10 cellular contexts compared by ENCODE assay signal in genomic region chr1:240189386-240189989, GRCh38.
DNase-seq lines count a peak whose midpoint lies in the region; ATAC-seq, FAIRE-seq and TF ChIP-seq lines count a peak whose summit lies in the region.
"Had no signal": no experiment of that assay in that cellular context is flagged by ENCODE, and none has a peak within 500 bp of the region (broad histone marks: within the 10 kb centered on the region; RNA-seq: fewer than 3 reads in every experiment).

No MANE protein-coding gene starts in this region.

- peak; percentile 77 for TF ChIP-seq CTCF in BJ (IDR thresholded peaks at IDR 0.05; ENCODE audit: insufficient read depth, low read depth, low read length)
- peak; percentile 69 for TF ChIP-seq CTCF in GM12865 (IDR thresholded peaks at IDR 0.05; ENCODE audit: insufficient read depth, low read depth, low read length, missing control alignments)
- TF ChIP-seq CTCF in astrocyte (IDR thresholded peaks at IDR 0.05; ENCODE audit: insufficient read depth, low read depth, low read length) = peak; percentile 81
- peak; percentile 81 for TF ChIP-seq CTCF in upper lobe of right lung (IDR thresholded peaks at IDR 0.05)

- H4K20me1 ChIP-seq in astrocyte (ENCODE audit: insufficient read depth, low read length) = no peaks in the 10 kb centered on the region

- H3K9me3 Mint-ChIP-seq in astrocyte (ENCODE audit: unreplicated experiment) = no peaks in the 10 kb centered on the region
- no peaks in the 10 kb centered on the region for H3K9me3 Mint-ChIP-seq in activated CD4-positive, alpha-beta memory T cell treated with anti-CD3 and anti-CD28 coated beads, Interleukin-2, amount 10 ng/mL, durations not matched to agents 7 days and 5 days
- H3K9me3 Mint-ChIP-seq: T-cell had no signal

- no peak overlapping the region for H2AFZ ChIP-seq in astrocyte (ENCODE audit: low read depth, low read length)

- peak; percentile 13 for FAIRE-seq in astrocyte (lab: Jason Lieb, UNC)

- POLR2A ChIA-PET in BJ (lab: Charles Lee) = interaction anchor here (0.6 kb wide), 1 partner anchor 105 kb away, joined by 6 read pairs; no protein-coding TSS in a partner anchor
- POLR2A ChIA-PET in activated CD4-positive, alpha-beta memory T cell treated with anti-CD3 and anti-CD28 coated beads, Interleukin-2, amount 10 ng/mL, durations not matched to agents 7 days and 5 days (lab: Charles Lee) = no interaction called here

- H3K36me3 ChIP-seq in BJ (ENCODE audit: control insufficient read depth, insufficient read depth, low read length) (no peaks in the 10 kb centered on the region), astrocyte (ENCODE audit: insufficient read depth, low read length) (no peaks in the 10 kb centered on the region), upper lobe of right lung (no peaks in the 10 kb centered on the region)

- no peaks in the 10 kb centered on the region for H3K79me2 ChIP-seq in astrocyte (ENCODE audit: insufficient read depth, low read length)

- no peaks in the 10 kb centered on the region for H3K36me3 Mint-ChIP-seq in astrocyte (ENCODE audit: low read depth, unreplicated experiment)
- H3K36me3 Mint-ChIP-seq in activated CD4-positive, alpha-beta memory T cell treated with anti-CD3 and anti-CD28 coated beads, Interleukin-2, amount 10 ng/mL, durations not matched to agents 7 days and 5 days (ENCODE audit: low read depth) = no peaks in the 10 kb centered on the region
- H3K36me3 Mint-ChIP-seq: naive thymus-derived CD8-positive, alpha-beta T cell; T-cell had no signal

- H3K9ac ChIP-seq in astrocyte (ENCODE audit: low read length) = no peak overlapping the region

- peak; percentile 77 for ATAC-seq in HG02970 (IDR thresholded peaks at IDR 0.05; ENCODE audit: low FRiP score, unreplicated experiment)
- ATAC-seq in upper lobe of right lung = peak; percentile 63
- ATAC-seq: naive thymus-derived CD8-positive, alpha-beta T cell; T-cell had no signal

- H3K4me3 Mint-ChIP-seq in astrocyte (ENCODE audit: unreplicated experiment) = no peak overlapping the region
- H3K4me3 Mint-ChIP-seq in activated CD4-positive, alpha-beta memory T cell treated with anti-CD3 and anti-CD28 coated beads, Interleukin-2, amount 10 ng/mL, durations not matched to agents 7 days and 5 days = no peak overlapping the region
- H3K4me3 Mint-ChIP-seq: T-cell had no signal

- no peak overlapping the region for H3K4me3 ChIP-seq in BJ (ENCODE audit: low read depth, low read length)
- H3K4me3 ChIP-seq in GM12865 (ENCODE audit: low read depth, low read length) = no peak overlapping the region
- no peak overlapping the region for H3K4me3 ChIP-seq in astrocyte (ENCODE audit: insufficient read depth, low read depth, low read length)
- no peak overlapping the region for H3K4me3 ChIP-seq in upper lobe of right lung

- H3K4me2 ChIP-seq in astrocyte (ENCODE audit: low read length) = no peak overlapping the region

- intact Hi-C loops in upper lobe of right lung (cut with DNase I) = no loop called here

- no peak overlapping the region for H3K27ac Mint-ChIP-seq in astrocyte (ENCODE audit: unreplicated experiment)
- no peak overlapping the region for H3K27ac Mint-ChIP-seq in activated CD4-positive, alpha-beta memory T cell treated with anti-CD3 and anti-CD28 coated beads, Interleukin-2, amount 10 ng/mL, durations not matched to agents 7 days and 5 days
- H3K27ac Mint-ChIP-seq: naive thymus-derived CD8-positive, alpha-beta T cell had no signal

- DNase-seq in BJ (ENCODE audit: low read depth) (no peak), GM12865 (ENCODE audit: low read depth) (peak; percentile 39), NCI-H345 (lab: John Stamatoyannopoulos, UW) (peak; percentile 31), astrocyte (ENCODE audit: low read depth) (no peak), kidney glomerular epithelial cell (lab: John Stamatoyannopoulos, UW) (peak; percentile 56), upper lobe of right lung (no peak)
- DNase-seq in activated CD4-positive, alpha-beta memory T cell treated with anti-CD3 and anti-CD28 coated beads, Interleukin-2, amount 10 ng/mL, durations not matched to agents 7 days and 5 days = no peak

- H3K27me3 Mint-ChIP-seq in astrocyte (ENCODE audit: low read depth, unreplicated experiment) = peaks cover 5% of the 10 kb centered on the region
- H3K27me3 Mint-ChIP-seq in activated CD4-positive, alpha-beta memory T cell treated with anti-CD3 and anti-CD28 coated beads, Interleukin-2, amount 10 ng/mL, durations not matched to agents 7 days and 5 days = peaks cover 4% of the 10 kb centered on the region

- H3K9me3 ChIP-seq in astrocyte (ENCODE audit: insufficient read depth, low read depth, low read length) (no peaks in the 10 kb centered on the region), upper lobe of right lung (no peaks in the 10 kb centered on the region)

- H3K4me1 ChIP-seq in astrocyte (ENCODE audit: insufficient read depth, low read length) = peaks cover 2% of the 10 kb centered on the region
- no peaks in the 10 kb centered on the region for H3K4me1 ChIP-seq in upper lobe of right lung

- H3K27me3 ChIP-seq in BJ (ENCODE audit: control insufficient read depth, insufficient read depth, low read length) (no peaks in the 10 kb centered on the region), astrocyte (ENCODE audit: insufficient read depth, low read length) (no peaks in the 10 kb centered on the region), upper lobe of right lung (no peaks in the 10 kb centered on the region)

- CTCF ChIA-PET in BJ (lab: Yijun Ruan, JAX) = interaction anchor here (0.6 to 2.9 kb wide), 21 partner anchors 9 to 503 kb away, joined by 3 to 23 read pairs (median 5); partner anchors contain the start of gene GREM2
- CTCF ChIA-PET in activated CD4-positive, alpha-beta memory T cell treated with anti-CD3 and anti-CD28 coated beads, Interleukin-2, amount 10 ng/mL, durations not matched to agents 7 days and 5 days (lab: Charles Lee) = interaction anchor here (0.8 to 2.0 kb wide), 6 partner anchors 10 to 752 kb away, joined by 3 to 5 read pairs (median 4); no protein-coding TSS in a partner anchor

- H3K27ac ChIP-seq in astrocyte (ENCODE audit: low read depth, low read length) = no peak overlapping the region
- H3K27ac ChIP-seq in upper lobe of right lung = no peak overlapping the region

- H3K4me1 Mint-ChIP-seq in astrocyte (ENCODE audit: low read depth, unreplicated experiment) = no peaks in the 10 kb centered on the region
- no peaks in the 10 kb centered on the region for H3K4me1 Mint-ChIP-seq in activated CD4-positive, alpha-beta memory T cell treated with anti-CD3 and anti-CD28 coated beads, Interleukin-2, amount 10 ng/mL, durations not matched to agents 7 days and 5 days

Comparison
In these comparisons a context has a peak if more than half of its experiments do, and no peak if none do; other contexts are left out.
1. DNase-seq: peak in GM12865 (single experiment), NCI-H345 (single experiment) and kidney glomerular epithelial cell (single experiment); none in BJ (single experiment), astrocyte (single experiment), upper lobe of right lung (single experiment) and activated CD4-positive, alpha-beta memory T cell treated with anti-CD3 and anti-CD28 coated beads, Interleukin-2, amount 10 ng/mL, durations not matched to agents 7 days and 5 days (single experiment).
2. Peak in every context shown above with its lines, with median percentiles within 50 percentile points of each other: CTCF ChIP-seq.